In the genomic region with DNA sequence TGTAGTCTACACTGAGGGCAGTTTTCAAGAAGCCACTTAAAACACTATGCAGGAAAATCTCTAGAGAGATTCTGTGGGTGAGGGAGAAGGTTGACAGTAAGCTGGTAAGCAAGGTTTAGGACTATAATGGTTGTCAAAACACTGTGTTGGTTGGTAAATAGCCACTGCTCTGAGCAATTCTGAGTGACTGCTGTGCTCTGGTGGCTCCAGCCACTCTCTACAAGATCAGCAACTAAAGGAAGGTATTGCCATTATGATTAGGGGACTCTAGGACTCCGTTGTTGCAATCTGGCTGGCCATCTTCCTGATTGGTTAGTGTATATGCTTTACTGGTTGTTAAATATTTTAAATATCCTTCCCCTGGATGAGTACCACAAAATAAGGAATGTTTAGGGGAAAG, we compare ENCODE assay signal across 2 cellular contexts.
TF ChIP-seq lines count a peak whose summit lies in the region.

No MANE protein-coding gene starts in this region.

TF ChIP-seq in SK-N-SH, 30 proteins besides CTCF, POLR2A, EP300 and RAD21 (continued from another document):
- TF ChIP-seq, protein P1, sequence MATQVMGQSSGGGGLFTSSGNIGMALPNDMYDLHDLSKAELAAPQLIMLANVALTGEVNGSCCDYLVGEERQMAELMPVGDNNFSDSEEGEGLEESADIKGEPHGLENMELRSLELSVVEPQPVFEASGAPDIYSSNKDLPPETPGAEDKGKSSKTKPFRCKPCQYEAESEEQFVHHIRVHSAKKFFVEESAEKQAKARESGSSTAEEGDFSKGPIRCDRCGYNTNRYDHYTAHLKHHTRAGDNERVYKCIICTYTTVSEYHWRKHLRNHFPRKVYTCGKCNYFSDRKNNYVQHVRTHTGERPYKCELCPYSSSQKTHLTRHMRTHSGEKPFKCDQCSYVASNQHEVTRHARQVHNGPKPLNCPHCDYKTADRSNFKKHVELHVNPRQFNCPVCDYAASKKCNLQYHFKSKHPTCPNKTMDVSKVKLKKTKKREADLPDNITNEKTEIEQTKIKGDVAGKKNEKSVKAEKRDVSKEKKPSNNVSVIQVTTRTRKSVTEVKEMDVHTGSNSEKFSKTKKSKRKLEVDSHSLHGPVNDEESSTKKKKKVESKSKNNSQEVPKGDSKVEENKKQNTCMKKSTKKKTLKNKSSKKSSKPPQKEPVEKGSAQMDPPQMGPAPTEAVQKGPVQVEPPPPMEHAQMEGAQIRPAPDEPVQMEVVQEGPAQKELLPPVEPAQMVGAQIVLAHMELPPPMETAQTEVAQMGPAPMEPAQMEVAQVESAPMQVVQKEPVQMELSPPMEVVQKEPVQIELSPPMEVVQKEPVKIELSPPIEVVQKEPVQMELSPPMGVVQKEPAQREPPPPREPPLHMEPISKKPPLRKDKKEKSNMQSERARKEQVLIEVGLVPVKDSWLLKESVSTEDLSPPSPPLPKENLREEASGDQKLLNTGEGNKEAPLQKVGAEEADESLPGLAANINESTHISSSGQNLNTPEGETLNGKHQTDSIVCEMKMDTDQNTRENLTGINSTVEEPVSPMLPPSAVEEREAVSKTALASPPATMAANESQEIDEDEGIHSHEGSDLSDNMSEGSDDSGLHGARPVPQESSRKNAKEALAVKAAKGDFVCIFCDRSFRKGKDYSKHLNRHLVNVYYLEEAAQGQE (IDR thresholded peaks at IDR 0.05; ENCODE audit: low read depth, low read length) = no peak
- TF ChIP-seq, protein P2, sequence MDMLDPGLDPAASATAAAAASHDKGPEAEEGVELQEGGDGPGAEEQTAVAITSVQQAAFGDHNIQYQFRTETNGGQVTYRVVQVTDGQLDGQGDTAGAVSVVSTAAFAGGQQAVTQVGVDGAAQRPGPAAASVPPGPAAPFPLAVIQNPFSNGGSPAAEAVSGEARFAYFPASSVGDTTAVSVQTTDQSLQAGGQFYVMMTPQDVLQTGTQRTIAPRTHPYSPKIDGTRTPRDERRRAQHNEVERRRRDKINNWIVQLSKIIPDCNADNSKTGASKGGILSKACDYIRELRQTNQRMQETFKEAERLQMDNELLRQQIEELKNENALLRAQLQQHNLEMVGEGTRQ (IDR thresholded peaks at IDR 0.05; ENCODE audit: borderline replicate concordance, low read depth, low read length) = no peak
- TF ChIP-seq, protein P3, sequence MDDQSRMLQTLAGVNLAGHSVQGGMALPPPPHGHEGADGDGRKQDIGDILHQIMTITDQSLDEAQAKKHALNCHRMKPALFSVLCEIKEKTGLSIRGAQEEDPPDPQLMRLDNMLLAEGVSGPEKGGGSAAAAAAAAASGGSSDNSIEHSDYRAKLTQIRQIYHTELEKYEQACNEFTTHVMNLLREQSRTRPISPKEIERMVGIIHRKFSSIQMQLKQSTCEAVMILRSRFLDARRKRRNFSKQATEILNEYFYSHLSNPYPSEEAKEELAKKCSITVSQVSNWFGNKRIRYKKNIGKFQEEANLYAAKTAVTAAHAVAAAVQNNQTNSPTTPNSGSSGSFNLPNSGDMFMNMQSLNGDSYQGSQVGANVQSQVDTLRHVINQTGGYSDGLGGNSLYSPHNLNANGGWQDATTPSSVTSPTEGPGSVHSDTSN (IDR thresholded peaks at IDR 0.05) = no peak
- TF ChIP-seq EZH2phosphoT487 (IDR thresholded peaks at IDR 0.05; ENCODE audit: borderline replicate concordance, low read depth) (no peak), SMC3 (IDR thresholded peaks at IDR 0.05; ENCODE audit: low read depth, low read length) (no peak), FOSL2 (IDR thresholded peaks at IDR 0.05; ENCODE audit: borderline replicate concordance, low read depth) (no peak), FOXJ3 (CRISPR knock-in tag; IDR thresholded peaks at IDR 0.05) (no peak)

TF ChIP-seq in SK-N-SH treated with all-trans-retinoic acid at 6 μM for 48 hours, 23 proteins besides CTCF, POLR2A, EP300 and RAD21 (continued from another document):
- TF ChIP-seq, protein P4, sequence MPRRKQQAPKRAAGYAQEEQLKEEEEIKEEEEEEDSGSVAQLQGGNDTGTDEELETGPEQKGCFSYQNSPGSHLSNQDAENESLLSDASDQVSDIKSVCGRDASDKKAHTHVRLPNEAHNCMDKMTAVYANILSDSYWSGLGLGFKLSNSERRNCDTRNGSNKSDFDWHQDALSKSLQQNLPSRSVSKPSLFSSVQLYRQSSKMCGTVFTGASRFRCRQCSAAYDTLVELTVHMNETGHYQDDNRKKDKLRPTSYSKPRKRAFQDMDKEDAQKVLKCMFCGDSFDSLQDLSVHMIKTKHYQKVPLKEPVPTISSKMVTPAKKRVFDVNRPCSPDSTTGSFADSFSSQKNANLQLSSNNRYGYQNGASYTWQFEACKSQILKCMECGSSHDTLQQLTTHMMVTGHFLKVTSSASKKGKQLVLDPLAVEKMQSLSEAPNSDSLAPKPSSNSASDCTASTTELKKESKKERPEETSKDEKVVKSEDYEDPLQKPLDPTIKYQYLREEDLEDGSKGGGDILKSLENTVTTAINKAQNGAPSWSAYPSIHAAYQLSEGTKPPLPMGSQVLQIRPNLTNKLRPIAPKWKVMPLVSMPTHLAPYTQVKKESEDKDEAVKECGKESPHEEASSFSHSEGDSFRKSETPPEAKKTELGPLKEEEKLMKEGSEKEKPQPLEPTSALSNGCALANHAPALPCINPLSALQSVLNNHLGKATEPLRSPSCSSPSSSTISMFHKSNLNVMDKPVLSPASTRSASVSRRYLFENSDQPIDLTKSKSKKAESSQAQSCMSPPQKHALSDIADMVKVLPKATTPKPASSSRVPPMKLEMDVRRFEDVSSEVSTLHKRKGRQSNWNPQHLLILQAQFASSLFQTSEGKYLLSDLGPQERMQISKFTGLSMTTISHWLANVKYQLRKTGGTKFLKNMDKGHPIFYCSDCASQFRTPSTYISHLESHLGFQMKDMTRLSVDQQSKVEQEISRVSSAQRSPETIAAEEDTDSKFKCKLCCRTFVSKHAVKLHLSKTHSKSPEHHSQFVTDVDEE (CRISPR knock-in tag; IDR thresholded peaks at IDR 0.05) = no peak
- TF ChIP-seq ARNTL (CRISPR knock-in tag; IDR thresholded peaks at IDR 0.05; ENCODE audit: borderline replicate concordance, low read depth) (no peak), ESRRG (CRISPR knock-in tag; IDR thresholded peaks at IDR 0.05) (no peak), ZNF565 (CRISPR knock-in tag; conservative IDR thresholded peaks at IDR 0.05; ENCODE audit: low read depth) (no peak), ZFP3 (CRISPR knock-in tag; IDR thresholded peaks at IDR 0.05) (no peak), RARB (CRISPR knock-in tag; IDR thresholded peaks at IDR 0.05) (no peak), GLIS3 (CRISPR knock-in tag; IDR thresholded peaks at IDR 0.05) (no peak), OSR1 (CRISPR knock-in tag; IDR thresholded peaks at IDR 0.05) (no peak), PPARA (CRISPR knock-in tag; IDR thresholded peaks at IDR 0.05; ENCODE audit: borderline replicate concordance) (no peak), BACH2 (CRISPR knock-in tag; IDR thresholded peaks at IDR 0.05; ENCODE audit: borderline replicate concordance) (no peak), ZC3H10 (CRISPR knock-in tag; IDR thresholded peaks at IDR 0.05) (no peak)
- TF ChIP-seq, protein P5, sequence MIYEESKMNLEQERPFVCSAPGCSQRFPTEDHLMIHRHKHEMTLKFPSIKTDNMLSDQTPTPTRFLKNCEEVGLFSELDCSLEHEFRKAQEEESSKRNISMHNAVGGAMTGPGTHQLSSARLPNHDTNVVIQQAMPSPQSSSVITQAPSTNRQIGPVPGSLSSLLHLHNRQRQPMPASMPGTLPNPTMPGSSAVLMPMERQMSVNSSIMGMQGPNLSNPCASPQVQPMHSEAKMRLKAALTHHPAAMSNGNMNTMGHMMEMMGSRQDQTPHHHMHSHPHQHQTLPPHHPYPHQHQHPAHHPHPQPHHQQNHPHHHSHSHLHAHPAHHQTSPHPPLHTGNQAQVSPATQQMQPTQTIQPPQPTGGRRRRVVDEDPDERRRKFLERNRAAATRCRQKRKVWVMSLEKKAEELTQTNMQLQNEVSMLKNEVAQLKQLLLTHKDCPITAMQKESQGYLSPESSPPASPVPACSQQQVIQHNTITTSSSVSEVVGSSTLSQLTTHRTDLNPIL (CRISPR knock-in tag; IDR thresholded peaks at IDR 0.05; ENCODE audit: low read depth) = no peak
- TF ChIP-seq, protein P6, sequence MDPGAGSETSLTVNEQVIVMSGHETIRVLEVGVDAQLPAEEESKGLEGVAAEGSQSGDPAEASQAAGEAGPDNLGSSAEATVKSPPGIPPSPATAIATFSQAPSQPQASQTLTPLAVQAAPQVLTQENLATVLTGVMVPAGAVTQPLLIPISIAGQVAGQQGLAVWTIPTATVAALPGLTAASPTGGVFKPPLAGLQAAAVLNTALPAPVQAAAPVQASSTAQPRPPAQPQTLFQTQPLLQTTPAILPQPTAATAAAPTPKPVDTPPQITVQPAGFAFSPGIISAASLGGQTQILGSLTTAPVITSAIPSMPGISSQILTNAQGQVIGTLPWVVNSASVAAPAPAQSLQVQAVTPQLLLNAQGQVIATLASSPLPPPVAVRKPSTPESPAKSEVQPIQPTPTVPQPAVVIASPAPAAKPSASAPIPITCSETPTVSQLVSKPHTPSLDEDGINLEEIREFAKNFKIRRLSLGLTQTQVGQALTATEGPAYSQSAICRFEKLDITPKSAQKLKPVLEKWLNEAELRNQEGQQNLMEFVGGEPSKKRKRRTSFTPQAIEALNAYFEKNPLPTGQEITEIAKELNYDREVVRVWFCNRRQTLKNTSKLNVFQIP (CRISPR knock-in tag; IDR thresholded peaks at IDR 0.05; ENCODE audit: borderline replicate concordance, low read depth) = no peak
TF ChIP-seq in SK-N-SH treated with all-trans-retinoic acid at 6 μM for 48 hours: peak in this region for 0.
